In genomic region chr2:205212357-205212756, GRCh38 we compare ENCODE assay signal across 25 cellular contexts.
"Had no signal": no experiment of that assay in that cellular context is flagged by ENCODE, and none has a peak within 500 bp of the region (broad histone marks: within the 10 kb centered on the region; RNA-seq: fewer than 3 reads in every experiment).

No MANE protein-coding gene starts in this region.

- H3K9me3 Mint-ChIP-seq: activated B cell treated with CpG ODN at 0.5 μM for 24 hours; activated CD4-positive, alpha-beta memory T cell treated with anti-CD3 and anti-CD28 coated beads, Interleukin-2, amount 10 ng/mL, durations not matched to agents 7 days and 5 days; activated CD4-positive, alpha-beta T cell treated with anti-CD3 and anti-CD28 coated beads, Interleukin-2, amount 10 ng/mL, durations not matched to agents 7 days and 5 days; activated naive CD4-positive, alpha-beta T cell treated with anti-CD3 and anti-CD28 coated beads for 36 hours; activated T-helper 17 cell treated with anti-CD3 and anti-CD28 coated beads, Interleukin-2, amount 50 U/mL, for 72 hours; T-cell had no signal

- H3K27ac Mint-ChIP-seq: activated B cell treated with CpG ODN at 0.5 μM for 24 hours; activated CD4-positive, alpha-beta memory T cell treated with anti-CD3 and anti-CD28 coated beads, Interleukin-2, amount 10 ng/mL, durations not matched to agents 7 days and 5 days; activated CD4-positive, alpha-beta T cell treated with anti-CD3 and anti-CD28 coated beads, Interleukin-2, amount 10 ng/mL, durations not matched to agents 7 days and 5 days; activated naive CD4-positive, alpha-beta T cell treated with anti-CD3 and anti-CD28 coated beads for 36 hours; activated naive CD8-positive, alpha-beta T cell; activated T-helper 17 cell treated with anti-CD3 and anti-CD28 coated beads, Interleukin-2, amount 50 U/mL, for 72 hours; T-cell had no signal

- DNase-seq: activated B cell treated with CpG ODN at 0.5 μM for 24 hours; activated CD4-positive, alpha-beta memory T cell treated with anti-CD3 and anti-CD28 coated beads, Interleukin-2, amount 10 ng/mL, durations not matched to agents 7 days and 5 days; activated CD4-positive, alpha-beta T cell treated with anti-CD3 and anti-CD28 coated beads for 1 hour; activated CD4-positive, alpha-beta T cell treated with anti-CD3 and anti-CD28 coated beads, Interleukin-2, amount 10 ng/mL, durations not matched to agents 7 days and 5 days; activated gamma-delta T cell; activated naive CD4-positive, alpha-beta T cell treated with anti-CD3 and anti-CD28 coated beads for 36 hours; activated T-cell treated with anti-CD3 and anti-CD28 coated beads for 4 hours; activated T-cell treated with anti-CD3 and anti-CD28 coated beads, Interleukin-2, amount 50 U/mL, for 48 hours; central memory CD4-positive, alpha-beta T cell; NCI-H1417; NCI-H1930; NCI-H2107; NCI-H2227 treated with DMSO at 0.1 percent for 48 hours; NCI-H446 treated with DMSO at 0.1 percent for 48 hours; NCI-H526 treated with DMSO at 0.1 percent for 48 hours; NK-92 treated with Interleukin-12 subunit alpha and Interleukin-12 subunit beta, amount 100 ng/mL, for 24 hours; OCI-M1; SHP77 treated with DMSO at 0.1 percent for 48 hours; T-cell; T-helper 2 cell; T1000 had no signal

- H3K4me1 Mint-ChIP-seq: activated B cell treated with CpG ODN at 0.5 μM for 24 hours; activated CD4-positive, alpha-beta memory T cell treated with anti-CD3 and anti-CD28 coated beads, Interleukin-2, amount 10 ng/mL, durations not matched to agents 7 days and 5 days; activated CD4-positive, alpha-beta T cell treated with anti-CD3 and anti-CD28 coated beads, Interleukin-2, amount 10 ng/mL, durations not matched to agents 7 days and 5 days; activated T-helper 17 cell treated with anti-CD3 and anti-CD28 coated beads, Interleukin-2, amount 50 U/mL, for 72 hours; T-cell had no signal

- H3K27me3 Mint-ChIP-seq: activated B cell treated with CpG ODN at 0.5 μM for 24 hours; activated naive CD8-positive, alpha-beta T cell; activated T-helper 17 cell treated with anti-CD3 and anti-CD28 coated beads, Interleukin-2, amount 50 U/mL, for 72 hours; T-cell had no signal

- ATAC-seq: activated T-helper 17 cell treated with anti-CD3 and anti-CD28 coated beads, Interleukin-2, amount 50 U/mL, for 72 hours; HepG2; Panc1; T-cell had no signal

- H3K4me3 Mint-ChIP-seq: activated B cell treated with CpG ODN at 0.5 μM for 24 hours; activated CD4-positive, alpha-beta memory T cell treated with anti-CD3 and anti-CD28 coated beads, Interleukin-2, amount 10 ng/mL, durations not matched to agents 7 days and 5 days; activated CD4-positive, alpha-beta T cell treated with anti-CD3 and anti-CD28 coated beads, Interleukin-2, amount 10 ng/mL, durations not matched to agents 7 days and 5 days; activated naive CD4-positive, alpha-beta T cell treated with anti-CD3 and anti-CD28 coated beads for 36 hours; activated naive CD8-positive, alpha-beta T cell; activated T-helper 17 cell treated with anti-CD3 and anti-CD28 coated beads, Interleukin-2, amount 50 U/mL, for 72 hours; T-cell had no signal
